18 cellular contexts compared by ENCODE assay signal in genomic region chr10:22607261-22607660, GRCh38.
DNase-seq lines count a peak whose midpoint lies in the region; ATAC-seq and TF ChIP-seq lines count a peak whose summit lies in the region.
"Had no signal": no experiment of that assay in that cellular context is flagged by ENCODE, and none has a peak within 500 bp of the region (broad histone marks: within the 10 kb centered on the region; RNA-seq: fewer than 3 reads in every experiment).

No MANE protein-coding gene starts in this region.

- intact Hi-C loops in left ventricle myocardium superior (cut with micrococcal nuclease), result no loop called here
- intact Hi-C loops in dendritic cell treated with granulocyte-macrophage colony-stimulating factor and Interleukin-4, amounts not matched to agents 40 ng/mL and 50 ng/mL, for 4 days (cut with micrococcal nuclease), result loop anchor here (5.0 kb wide), 1 partner anchor 105 kb away; the partner anchor contains the start of gene PIP4K2A
- intact Hi-C loops in stomach (cut with DNase I; ENCODE audit: low total_unique reads), result no loop called here
- intact Hi-C loops in A673 (cut with micrococcal nuclease; ENCODE audit: unreplicated experiment), result no loop called here

- CTCF ChIA-PET in A673 (lab: Charles Lee), result no interaction called here

- 49 to 55% (median 52%) methylated on average over 3 of the region's 3 CpGs for WGBS in stomach, 5 donors

- no peak overlapping the region for H3K27ac ChIP-seq in right atrium auricular region
- H3K27ac ChIP-seq in SJSA1, result peak overlapping the region; percentile 51; the same call in 1 of the 2 replicates
- peak overlapping the region in 4 of 5 donors; percentile 14 to 25 (median 18) for H3K27ac ChIP-seq in stomach
- no peak overlapping the region for H3K27ac ChIP-seq in A673 (ENCODE audit: low read depth, low read length, poor library complexity, severe bottlenecking)
- H3K27ac ChIP-seq: cardiac muscle cell, parathyroid adenoma had no signal

- no peaks in the 10 kb centered on the region for H3K27me3 Mint-ChIP-seq in dendritic cell treated with granulocyte-macrophage colony-stimulating factor and Interleukin-4, amounts not matched to agents 40 ng/mL and 50 ng/mL, for 4 days
- H3K27me3 Mint-ChIP-seq: activated CD4-positive, alpha-beta T cell treated with anti-CD3 and anti-CD28 coated beads, Interleukin-2, amount 10 ng/mL, durations not matched to agents 24 days and 14 days had no signal

- H3K9me3 Mint-ChIP-seq in dendritic cell treated with granulocyte-macrophage colony-stimulating factor and Interleukin-4, amounts not matched to agents 40 ng/mL and 50 ng/mL, for 4 days, result no peaks in the 10 kb centered on the region

- TF ChIP-seq CTCF in right atrium auricular region (IDR thresholded peaks at IDR 0.05) (no peak), stomach (IDR thresholded peaks at IDR 0.05) (no peak), A673 (conservative IDR thresholded peaks at IDR 0.05; ENCODE audit: low read depth, low read length) (no peak)

- peak overlapping the region; percentile 64 for H3K27ac Mint-ChIP-seq in dendritic cell treated with granulocyte-macrophage colony-stimulating factor and Interleukin-4, amounts not matched to agents 40 ng/mL and 50 ng/mL, for 4 days

- POLR2A ChIA-PET in A673 (lab: Charles Lee; ENCODE audit: low non-redundant PET), result no interaction called here

- H3K9me3 ChIP-seq in right atrium auricular region, result no peaks in the 10 kb centered on the region
- H3K9me3 ChIP-seq in SJSA1 (replicated peaks), result no peaks in the 10 kb centered on the region
- H3K9me3 ChIP-seq in stomach, result no peaks in the 10 kb centered on the region
- H3K9me3 ChIP-seq in A673 (ENCODE audit: low read depth, low read length, poor library complexity, severe bottlenecking), result no peaks in the 10 kb centered on the region
- H3K9me3 ChIP-seq: tibial nerve had no signal

- H3K4me3 Mint-ChIP-seq in dendritic cell treated with granulocyte-macrophage colony-stimulating factor and Interleukin-4, amounts not matched to agents 40 ng/mL and 50 ng/mL, for 4 days, result no peak overlapping the region

- H3K27me3 ChIP-seq in right atrium auricular region (no peaks in the 10 kb centered on the region), SJSA1 (replicated peaks) (no peaks in the 10 kb centered on the region), stomach (no peaks in the 10 kb centered on the region), A673 (replicated peaks; ENCODE audit: insufficient read depth, low read depth, low read length, poor library complexity) (no peaks in the 10 kb centered on the region)
- H3K27me3 ChIP-seq: cardiac muscle cell, tibial nerve had no signal

- peaks cover 47% of the 10 kb centered on the region for H3K36me3 Mint-ChIP-seq in dendritic cell treated with granulocyte-macrophage colony-stimulating factor and Interleukin-4, amounts not matched to agents 40 ng/mL and 50 ng/mL, for 4 days (ENCODE audit: low read depth)

- H3K36me3 ChIP-seq in right atrium auricular region (peaks cover 3% of the 10 kb centered on the region), SJSA1 (peaks cover 18% of the 10 kb centered on the region), stomach (peaks cover 0 to 24% (median 20%) of the 10 kb centered on the region in 4 donors), A673 (ENCODE audit: insufficient read depth, low read length, poor library complexity, severe bottlenecking) (no peaks in the 10 kb centered on the region)
- H3K36me3 ChIP-seq: cardiac muscle cell had no signal

- TF ChIP-seq POLR2A in stomach (IDR thresholded peaks at IDR 0.05), result no peak

- H3K4me3 ChIP-seq in right atrium auricular region (no peak overlapping the region), SJSA1 (no peak overlapping the region), stomach (no peak overlapping the region), A673 (ENCODE audit: low read depth, low read length, poor library complexity, severe bottlenecking) (no peak overlapping the region)
- H3K4me3 ChIP-seq: cardiac muscle cell, tibial nerve had no signal

- H3K4me1 ChIP-seq in right atrium auricular region, result peaks cover 0 to 9% of the 10 kb centered on the region in 2 donors
- peaks cover 39% of the 10 kb centered on the region for H3K4me1 ChIP-seq in SJSA1 (replicated peaks)
- peaks cover 0 to 46% (median 14%) of the 10 kb centered on the region in 4 donors for H3K4me1 ChIP-seq in stomach
- H3K4me1 ChIP-seq in A673 (ENCODE audit: insufficient read depth, low read length, poor library complexity, severe bottlenecking), result peaks cover 40% of the 10 kb centered on the region
- H3K4me1 ChIP-seq: parathyroid adenoma had no signal

- no peak for TF ChIP-seq EP300 in stomach (IDR thresholded peaks at IDR 0.05)

- DNase-seq in left ventricle myocardium superior (no peak), right atrium auricular region (ENCODE audit: low spot score) (no peak), SJSA1 (ENCODE audit: low read depth in 1 of 2, low spot score in 2 of 2) (no peak), stomach (no peak), A673 (ENCODE audit: low spot score) (no peak)
- DNase-seq: activated CD4-positive, alpha-beta T cell treated with anti-CD3 and anti-CD28 coated beads, Interleukin-2, amount 10 ng/mL, durations not matched to agents 24 days and 14 days; DND-41; IMR-90; NCI-H1417 treated with DMSO at 0.1 percent for 48 hours; NCI-H446; PC-3; SW 1271 had no signal

- no TSS peak for BruUV-seq in A673 (replicated peaks; lab: Mats Ljungman, UMichigan)

- ATAC-seq in left ventricle myocardium superior (peak; percentile 16), HG02763 (IDR thresholded peaks at IDR 0.05; ENCODE audit: unreplicated experiment) (no peak), HG03139 (IDR thresholded peaks at IDR 0.05; ENCODE audit: unreplicated experiment) (no peak)

- peaks cover 59% of the 10 kb centered on the region for H3K4me1 Mint-ChIP-seq in dendritic cell treated with granulocyte-macrophage colony-stimulating factor and Interleukin-4, amounts not matched to agents 40 ng/mL and 50 ng/mL, for 4 days (ENCODE audit: low read depth)

Comparison
In these comparisons a context has a peak if more than half of its experiments do, and no peak if none do; other contexts are left out.
1. H3K27ac ChIP-seq: peak in SJSA1 (single experiment) and stomach (4 of 5); none in right atrium auricular region (0 of 2) and A673 (single experiment).